9 cellular contexts compared by ENCODE assay signal in the genomic region with DNA sequence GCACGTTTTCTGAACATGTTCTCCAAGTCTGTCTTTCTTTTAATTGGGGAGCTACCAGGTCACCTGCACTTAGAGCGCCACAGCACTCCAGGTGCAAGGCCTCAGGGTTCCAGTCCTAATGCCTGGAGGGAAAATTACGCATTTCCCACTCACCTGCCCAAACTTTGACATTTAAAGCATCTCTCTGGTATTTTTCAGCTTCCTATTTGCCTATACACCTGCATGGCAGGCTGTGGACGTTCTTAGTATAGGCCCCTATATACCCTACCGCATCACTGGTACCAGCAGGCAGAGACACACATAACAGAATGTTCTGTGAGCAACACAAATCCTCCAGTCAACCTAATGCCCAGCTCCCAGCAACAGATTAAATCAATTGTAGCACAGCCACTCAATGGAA.
DNase-seq lines count a peak whose midpoint lies in the region; ATAC-seq and TF ChIP-seq lines count a peak whose summit lies in the region.
"Had no signal": no experiment of that assay in that cellular context is flagged by ENCODE, and none has a peak within 500 bp of the region (broad histone marks: within the 10 kb centered on the region; RNA-seq: fewer than 3 reads in every experiment).

No MANE protein-coding gene starts in this region.

- H3K4me1 ChIP-seq in adipocyte (ENCODE audit: control insufficient read depth, insufficient read depth, low read length) (peaks cover 3% of the 10 kb centered on the region), neural progenitor cell (peaks cover 7% of the 10 kb centered on the region)

- H3K4me3 ChIP-seq in NB4 (ENCODE audit: low read depth, low read length) (peak overlapping the region; percentile 80), adipocyte (ENCODE audit: low read length) (peak overlapping the region; percentile 97), neural progenitor cell (peak overlapping the region; percentile 83)

- H3K27me3 ChIP-seq in adipocyte (replicated peaks; ENCODE audit: control insufficient read depth, insufficient read depth, low read length), result no peaks in the 10 kb centered on the region
- H3K27me3 ChIP-seq in neural progenitor cell, result no peaks in the 10 kb centered on the region

- DNase-seq in NCI-H82 (lab: John Stamatoyannopoulos, UW) (peak; percentile 43), NCI-H82 treated with DMSO at 0.1 percent for 48 hours (lab: John Stamatoyannopoulos, UW; ENCODE audit: unreplicated experiment) (no peak), NB4 (ENCODE audit: low read depth) (no peak), adipocyte (ENCODE audit: low read depth) (no peak), neural progenitor cell (ENCODE audit: low spot score) (peak; percentile 44), SKM-1 treated with dmso at 0.1 percent for 144 hours (lab: John Stamatoyannopoulos, UW; ENCODE audit: unreplicated experiment) (no peak), midbrain (lab: John Stamatoyannopoulos, UW) (no peak)
- DNase-seq: left cardiac atrium had no signal

- peak overlapping the region; percentile 96 for H3K4me3 Mint-ChIP-seq in neural progenitor cell

- H3K27ac Mint-ChIP-seq in neural progenitor cell, result no peak overlapping the region

- H3K9me3 Mint-ChIP-seq in neural progenitor cell, result peaks cover 12% of the 10 kb centered on the region

- H3K9me3 ChIP-seq in adipocyte (ENCODE audit: control insufficient read depth, low read length) (peaks cover 8% of the 10 kb centered on the region), neural progenitor cell (ENCODE audit: low read depth) (no peaks in the 10 kb centered on the region)

- no peak for TF ChIP-seq POLR2A in NB4 (IDR thresholded peaks at IDR 0.05; ENCODE audit: extremely low read depth, insufficient read length)

- H3K36me3 ChIP-seq in adipocyte (ENCODE audit: control insufficient read depth, insufficient read depth, low read length, severe bottlenecking) (no peaks in the 10 kb centered on the region), neural progenitor cell (no peaks in the 10 kb centered on the region)

- H3K27me3 Mint-ChIP-seq in neural progenitor cell (ENCODE audit: insufficient read depth, low read depth), result peaks cover 25% of the 10 kb centered on the region

- peaks cover 23% of the 10 kb centered on the region for H3F3A ChIP-seq in neural progenitor cell (ENCODE audit: low read depth)

- no peak for TF ChIP-seq CTCF in NB4 (IDR thresholded peaks at IDR 0.05; ENCODE audit: low read depth, low read length)
- TF ChIP-seq CTCF in neural progenitor cell (IDR thresholded peaks at IDR 0.05), result no peak

- no peak overlapping the region for H3K27ac ChIP-seq in neural progenitor cell

- H3K4me1 Mint-ChIP-seq in neural progenitor cell, result peaks cover 35% of the 10 kb centered on the region

- no peak overlapping the region for H3K9ac ChIP-seq in adipocyte (ENCODE audit: low read length)
- H3K9ac ChIP-seq in neural progenitor cell, result no peak overlapping the region

- no peaks in the 10 kb centered on the region for H3K36me3 Mint-ChIP-seq in neural progenitor cell

- no peak for ATAC-seq in HG03095 (IDR thresholded peaks at IDR 0.05; ENCODE audit: unreplicated experiment)

- peak overlapping the region; percentile 77 for H3K4me2 ChIP-seq in neural progenitor cell

- no peaks in the 10 kb centered on the region for H4K20me1 ChIP-seq in neural progenitor cell (ENCODE audit: low read depth)

- H3K79me2 ChIP-seq in neural progenitor cell (ENCODE audit: low read depth), result no peaks in the 10 kb centered on the region

- no peak overlapping the region for H2AFZ ChIP-seq in neural progenitor cell (replicated peaks)

Comparison
In these comparisons a context has a peak if more than half of its experiments do, and no peak if none do; other contexts are left out.
1. DNase-seq: peak in NCI-H82 (single experiment) and neural progenitor cell (single experiment); none in NCI-H82 treated with DMSO at 0.1 percent for 48 hours (single experiment), NB4 (single experiment), adipocyte (single experiment), SKM-1 treated with dmso at 0.1 percent for 144 hours (single experiment) and midbrain (single experiment).
2. Peak in every context shown above with its lines, with median percentiles within 50 percentile points of each other: H3K4me3 ChIP-seq.